In genomic region chr7:1210979-1211608, GRCh38 we compare ENCODE assay signal across 16 cellular contexts. TPM values are rescaled to one million over a fixed set of nuclear protein-coding genes. Genes with fewer than 3 reads are reported as not detected.
DNase-seq lines count a peak whose midpoint lies in the region; ATAC-seq and TF ChIP-seq lines count a peak whose summit lies in the region.
"Had no signal": no experiment of that assay in that cellular context is flagged by ENCODE, and none has a peak within 500 bp of the region (broad histone marks: within the 10 kb centered on the region; RNA-seq: fewer than 3 reads in every experiment).

No MANE protein-coding gene starts in this region.

- H3K4me1 ChIP-seq in Panc1 (ENCODE audit: control insufficient read depth, insufficient read depth, low read length) (peaks cover 5% of the 10 kb centered on the region; the same call in 1 of the 2 replicates), left ventricle myocardium inferior (peaks cover 14% of the 10 kb centered on the region), upper lobe of right lung (peaks cover 6% of the 10 kb centered on the region)

- H3K4me3 ChIP-seq in Panc1 (ENCODE audit: low read depth in 2 of 2, low read length in 2 of 2): no peak overlapping the region
- H3K4me3 ChIP-seq in left ventricle myocardium inferior: peak overlapping the region; percentile 30
- no peak overlapping the region for H3K4me3 ChIP-seq in upper lobe of right lung
- H3K4me3 ChIP-seq in brain microvascular endothelial cell (ENCODE audit: low read depth, low read length): no peak overlapping the region
- H3K4me3 ChIP-seq: gastroesophageal sphincter, uterus had no signal

- H3K27me3 ChIP-seq in Panc1 (ENCODE audit: control insufficient read depth, insufficient read depth, low read length): no peaks in the 10 kb centered on the region
- H3K27me3 ChIP-seq in left ventricle myocardium inferior (ENCODE audit: low read depth): peaks cover 98% of the 10 kb centered on the region
- H3K27me3 ChIP-seq in upper lobe of right lung: peaks cover 53% of the 10 kb centered on the region
- H3K27me3 ChIP-seq in brain microvascular endothelial cell (replicated peaks): peaks cover 35% of the 10 kb centered on the region

- BruUV-seq in Panc1 (replicated peaks; lab: Mats Ljungman, UMichigan): no TSS peak

- in situ Hi-C loops in Panc1 (cut with HindIII; ENCODE audit: low pct_unique_long_range_greater_than_20kb, low sequenced_read_pairs): no loop called here
- in situ Hi-C loops in brain microvascular endothelial cell (cut with HindIII; ENCODE audit: low pct_ligation_motif_present, low sequenced_read_pairs): no loop called here

- POLR2A ChIA-PET in Panc1 (lab: Charles Lee): no interaction called here

- intact Hi-C loops in Right ventricle myocardium superior (cut with DNase I) (no loop called here), cardiac septum (cut with DNase I) (no loop called here), Panc1 (cut with micrococcal nuclease; ENCODE audit: unreplicated experiment) (no loop called here), left ventricle myocardium inferior (cut with micrococcal nuclease) (no loop called here), upper lobe of right lung (cut with DNase I) (no loop called here)

- CTCF ChIA-PET in Panc1 (lab: Charles Lee): interaction anchor here (0.5 kb wide), 1 partner anchor 27 kb away, joined by 3 read pairs; no protein-coding TSS in a partner anchor

- no peaks in the 10 kb centered on the region for H3K36me3 ChIP-seq in Panc1 (ENCODE audit: control insufficient read depth, insufficient read depth, low read length)
- no peaks in the 10 kb centered on the region for H3K36me3 ChIP-seq in left ventricle myocardium inferior
- no peaks in the 10 kb centered on the region for H3K36me3 ChIP-seq in upper lobe of right lung
- H3K36me3 ChIP-seq in brain microvascular endothelial cell (replicated peaks): no peaks in the 10 kb centered on the region
- H3K36me3 ChIP-seq: gastroesophageal sphincter, uterus had no signal

- peak; percentile 20 for ATAC-seq in Right ventricle myocardium superior (ENCODE audit: poor library complexity)
- ATAC-seq in Panc1: peak; percentile 57
- peak; percentile 40 for ATAC-seq in upper lobe of right lung
- ATAC-seq: gastroesophageal sphincter; stimulated activated effector memory CD8-positive, alpha-beta T cell treated with anti-CD3 and anti-CD28 coated beads, Interleukin-12 subunit alpha, Interleukin-12 subunit beta, amount 100 ng/mL, for 72 hours had no signal

- no peak for DNase-seq in Right ventricle myocardium superior
- DNase-seq in cardiac septum (ENCODE audit: low spot score): no peak
- no peak for DNase-seq in Panc1 (ENCODE audit: low read depth, low spot score)
- no peak for DNase-seq in left ventricle myocardium inferior
- no peak for DNase-seq in upper lobe of right lung
- no peak for DNase-seq in brain microvascular endothelial cell
- DNase-seq in NCI-H2196 treated with DMSO at 0.1 percent for 48 hours (lab: John Stamatoyannopoulos, UW; ENCODE audit: unreplicated experiment): no peak
- no peak for DNase-seq in NAMALWA (ENCODE audit: low spot score)
- DNase-seq: endodermal cell; NCI-H2029; stimulated activated CD4-positive, alpha-beta T cell treated with anti-CD3 and anti-CD28 coated beads, Interleukin-2, amount 100 ng/mL, for 48 hours; T-helper 2 cell; uterus had no signal

- H3K9me3 ChIP-seq in Panc1 (ENCODE audit: control insufficient read depth, insufficient read depth, low read depth, low read length) (no peaks in the 10 kb centered on the region), left ventricle myocardium inferior (replicated peaks) (no peaks in the 10 kb centered on the region), upper lobe of right lung (no peaks in the 10 kb centered on the region)
- H3K9me3 ChIP-seq: gastroesophageal sphincter, uterus had no signal

- TF ChIP-seq CTCF in Panc1 (IDR thresholded peaks at IDR 0.05) (no peak), left ventricle myocardium inferior (IDR thresholded peaks at IDR 0.05; ENCODE audit: borderline replicate concordance) (no peak), upper lobe of right lung (IDR thresholded peaks at IDR 0.05) (no peak), brain microvascular endothelial cell (IDR thresholded peaks at IDR 0.05; ENCODE audit: low read depth, low read length, missing control alignments) (no peak)

- H3K27ac ChIP-seq in Panc1 (ENCODE audit: low read length) (no peak overlapping the region), left ventricle myocardium inferior (replicated peaks) (no peak overlapping the region), upper lobe of right lung (no peak overlapping the region), brain microvascular endothelial cell (no peak overlapping the region)
- H3K27ac ChIP-seq: gastroesophageal sphincter, KMS-11, uterus had no signal

RNA-seq across cellular contexts. Expression of gene UNCX, which starts 21.6 kb away (rescaled TPM):
- total RNA-seq in Right ventricle myocardium superior (not detected), cardiac septum (not detected), Panc1 (2021; ENCODE audit: unreplicated experiment) (not detected), left ventricle myocardium inferior (not detected), upper lobe of right lung (not detected)
- not detected for polyA plus RNA-seq in Panc1 (2012; ENCODE audit: insufficient read length)
- total RNA-seq: gastroesophageal sphincter, uterus had no signal

RNA-seq across cellular contexts. Expression of gene ZFAND2A, which starts 51.1 kb away (rescaled TPM):
- total RNA-seq in Right ventricle myocardium superior: 6.0 TPM
- total RNA-seq in cardiac septum: 8.8 TPM
- 24.1 TPM for total RNA-seq in Panc1 (2021; ENCODE audit: unreplicated experiment)
- polyA plus RNA-seq in Panc1 (2012; ENCODE audit: insufficient read length): 23.0 TPM
- total RNA-seq in left ventricle myocardium inferior: 6.6 TPM
- total RNA-seq in upper lobe of right lung: 19.9 TPM
